8 cellular contexts compared by ENCODE assay signal in genomic region chr6:52512199-52512598, GRCh38.
DNase-seq lines count a peak whose midpoint lies in the region; ATAC-seq, FAIRE-seq and TF ChIP-seq lines count a peak whose summit lies in the region.
"Had no signal": no experiment of that assay in that cellular context is flagged by ENCODE, and none has a peak within 500 bp of the region (broad histone marks: within the 10 kb centered on the region; RNA-seq: fewer than 3 reads in every experiment).

No MANE protein-coding gene starts in this region.

- H3K4me3 ChIP-seq in Panc1 (ENCODE audit: low read depth in 2 of 2, low read length in 2 of 2) (no peak overlapping the region), esophagus (ENCODE audit: low read depth in 1 of 2, low read length in 2 of 2) (no peak overlapping the region), aorta (ENCODE audit: low read length in 2 of 2) (no peak overlapping the region)

- POLR2A ChIA-PET in Panc1 (lab: Charles Lee): no interaction called here

- WGBS in esophagus, 2 donors: 52 to 64% methylated on average over 4 of the region's 4 CpGs
- 5 to 6% methylated on average over 4 of the region's 4 CpGs for WGBS in aorta, 2 donors

- H3K4me1 ChIP-seq in Panc1 (ENCODE audit: control insufficient read depth, insufficient read depth, low read length) (peaks cover 28% of the 10 kb centered on the region), esophagus (ENCODE audit: control insufficient read depth in 2 of 2, insufficient read depth in 2 of 2, low read length in 1 of 2) (peaks cover 0 to 4% of the 10 kb centered on the region in 2 donors), aorta (ENCODE audit: control insufficient read depth in 1 of 2, insufficient read depth in 2 of 2, low read length in 2 of 2) (peaks cover 7 to 12% of the 10 kb centered on the region in 2 donors)

- DNase-seq in Panc1 (ENCODE audit: low read depth, low spot score) (no peak), myocyte (ENCODE audit: low read depth) (peak; percentile 87), aorta (peak; percentile 70 to 82), D721Med (ENCODE audit: insufficient read length, low spot score) (no peak), Kasumi-1 (lab: John Stamatoyannopoulos, UW) (no peak), SHP77 (lab: John Stamatoyannopoulos, UW) (no peak)
- DNase-seq: NCI-H1417 had no signal

- no TSS peak for BruUV-seq in Panc1 (replicated peaks; lab: Mats Ljungman, UMichigan)

- H3K36me3 ChIP-seq in Panc1 (ENCODE audit: control insufficient read depth, insufficient read depth, low read length): peaks cover 14% of the 10 kb centered on the region
- peaks cover 4 to 11% of the 10 kb centered on the region in 2 donors for H3K36me3 ChIP-seq in esophagus (ENCODE audit: control insufficient read depth in 2 of 2, insufficient read depth in 2 of 2, low read length in 1 of 2)
- H3K36me3 ChIP-seq in aorta (ENCODE audit: control insufficient read depth in 1 of 2, insufficient read depth in 2 of 2, low read length in 1 of 2): peaks cover 0 to 2% of the 10 kb centered on the region in 2 donors

- CTCF ChIA-PET in Panc1 (lab: Charles Lee): no interaction called here

- in situ Hi-C loops in Panc1 (cut with HindIII; ENCODE audit: low pct_unique_long_range_greater_than_20kb, low sequenced_read_pairs): no loop called here

- H3K9me3 ChIP-seq in Panc1 (ENCODE audit: control insufficient read depth, insufficient read depth, low read depth, low read length) (no peaks in the 10 kb centered on the region), esophagus (ENCODE audit: control insufficient read depth in 2 of 2, insufficient read depth in 1 of 2, low read depth in 1 of 2, low read length in 1 of 2) (no peaks in the 10 kb centered on the region), aorta (ENCODE audit: control insufficient read depth, low read length) (no peaks in the 10 kb centered on the region)

- ATAC-seq in Panc1: peak; percentile 54; the same call in 1 of the 2 replicates
- ATAC-seq in aorta (ENCODE audit: low FRiP score): peak; percentile 92

- H3K27me3 ChIP-seq in Panc1 (ENCODE audit: control insufficient read depth, insufficient read depth, low read length): no peaks in the 10 kb centered on the region
- H3K27me3 ChIP-seq in esophagus (ENCODE audit: control insufficient read depth in 1 of 2, insufficient read depth in 2 of 2, low read length in 2 of 2): no peaks in the 10 kb centered on the region
- no peaks in the 10 kb centered on the region for H3K27me3 ChIP-seq in aorta (ENCODE audit: control insufficient read depth in 1 of 2, insufficient read depth in 2 of 2, low read length in 1 of 2)

- FAIRE-seq in D721Med (lab: Jason Lieb, UNC): no peak

- no peak for TF ChIP-seq CTCF in Panc1 (IDR thresholded peaks at IDR 0.05)
- no peak for TF ChIP-seq CTCF in D721Med (IDR thresholded peaks at IDR 0.05; ENCODE audit: insufficient read depth, missing control alignments)

- H3K27ac ChIP-seq in Panc1 (ENCODE audit: low read length): peak overlapping the region; percentile 5; the same call in 1 of the 2 replicates
- peak overlapping the region; percentile 47 to 58 for H3K27ac ChIP-seq in esophagus (ENCODE audit: low read depth in 2 of 2, low read length in 1 of 2)
- peak overlapping the region; percentile 65 to 93 for H3K27ac ChIP-seq in aorta (ENCODE audit: low read depth in 1 of 2, low read length in 2 of 2)

- intact Hi-C loops in Panc1 (cut with micrococcal nuclease; ENCODE audit: unreplicated experiment): no loop called here
- intact Hi-C loops in aorta (cut with DNase I): loop anchor here (2.0 to 10.0 kb wide), 3 partner anchors 35 to 483 kb away; partner anchors contain the start of genes GSTA4 (in 1 of the 2) and TRAM2 (in 1 of the 2)

Comparison
In these comparisons a context has a peak if more than half of its experiments do, and no peak if none do; other contexts are left out.
1. DNase-seq: peak in myocyte (single experiment) and aorta (2 of 2); none in Panc1 (single experiment), D721Med (single experiment), Kasumi-1 (0 of 2) and SHP77 (0 of 2).
2. H3K27ac ChIP-seq: peak in every context shown above with its lines; median percentile 79 in aorta; 52 in esophagus; 5 in Panc1.